ENCODE assay signal across 11 cellular contexts in the genomic region with DNA sequence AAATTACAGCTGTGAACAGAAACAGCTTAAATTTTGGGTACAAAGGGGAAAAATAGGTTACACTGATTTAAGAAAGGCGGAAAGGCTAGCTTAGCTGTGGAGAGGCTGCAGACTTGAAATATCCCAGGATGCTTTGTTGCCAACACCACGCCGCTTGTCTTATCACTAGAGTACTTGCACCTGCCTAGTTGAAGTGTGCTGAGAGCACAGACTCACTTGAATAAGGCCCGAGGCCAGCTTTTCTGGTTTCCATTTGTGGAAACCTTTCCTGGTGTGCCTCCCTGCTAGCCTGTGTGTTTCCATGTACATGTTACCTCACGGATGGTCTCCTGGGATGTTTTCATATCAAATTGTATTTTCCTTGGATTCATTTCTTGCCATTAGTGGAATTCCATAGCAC. TPM values are rescaled to one million over a fixed set of nuclear protein-coding genes. Genes with fewer than 3 reads are reported as not detected.
A peak's percentile ranks its signal among the peaks of the same experiment; 100 is the strongest.
DNase-seq lines count a peak whose midpoint lies in the region; ATAC-seq, FAIRE-seq and TF ChIP-seq lines count a peak whose summit lies in the region.
"Had no signal": no experiment of that assay in that cellular context is flagged by ENCODE, and none has a peak within 500 bp of the region (broad histone marks: within the 10 kb centered on the region; RNA-seq: fewer than 3 reads in every experiment).

No MANE protein-coding gene starts in this region.

- 83% methylated on average over 5 of the region's 5 CpGs; no CpG with 5 or more reads in 1 of the 2 experiments for WGBS in H1 (ENCODE audit: extremely low coverage in 1 of 2, insufficient coverage in 1 of 2, insufficient read length in 1 of 2, insufficient replicate concordance in 2 of 2, low coverage in 1 of 2, low lambda C conversion rate in 2 of 2, missing lambda C conversion rate in 1 of 2), 2 experiments

- no peaks in the 10 kb centered on the region for H3K9me3 Mint-ChIP-seq in T-helper 2 cell treated with Interferon-gamma antibody and Interleukin-4, amounts not matched to agents 5 μg/mL and 100 μg/mL, for 36 hours

- POLR2A ChIA-PET in H1 (lab: Charles Lee; ENCODE audit: partially characterized antibody): interaction anchor here (0.6 to 2.3 kb wide), 5 partner anchors 9 to 29 kb away, joined by 3 to 8 read pairs (median 5); no protein-coding TSS in a partner anchor

- peaks cover 12% of the 10 kb centered on the region for H3K36me3 Mint-ChIP-seq in T-helper 2 cell treated with Interferon-gamma antibody and Interleukin-4, amounts not matched to agents 5 μg/mL and 100 μg/mL, for 36 hours (ENCODE audit: low read depth)

- no peak overlapping the region for H3K56ac ChIP-seq in H1 (replicated peaks; ENCODE audit: insufficient read length, low read depth, low read length)

- FAIRE-seq in H1 (lab: Jason Lieb, UNC): no peak

- 0 out of 2 replicates have a peak overlapping the region, but pooled peaks have one; percentile 44 for H2AK5ac ChIP-seq in H1 (ENCODE audit: low read depth, low read length)

- no peak overlapping the region for H4K5ac ChIP-seq in H1 (ENCODE audit: insufficient read length, low read depth, low read length)

- no peak overlapping the region for H3K14ac ChIP-seq in H1 (ENCODE audit: insufficient read length)

- H3K9me3 ChIP-seq in H1 (ENCODE audit: insufficient read depth in 2 of 2, low read depth in 1 of 2, low read length in 1 of 2): no peaks in the 10 kb centered on the region

- H2AFZ ChIP-seq in H1 (ENCODE audit: low read length): no peak overlapping the region

- H3K27me3 ChIP-seq in H1 (replicated peaks in 1 of 4; ENCODE audit: control insufficient read depth in 3 of 4, extremely low read depth in 1 of 4, insufficient read depth in 3 of 4, low read length in 3 of 4): peaks cover 0 to 8% (median 2%) of the 10 kb centered on the region in 4 experiments; a peak in 3 of 7 replicates

- H4K20me1 ChIP-seq in H1 (replicated peaks in 1 of 2; ENCODE audit: control insufficient read depth in 1 of 2, insufficient read depth in 2 of 2, low read length in 2 of 2): peaks cover 11 to 18% of the 10 kb centered on the region in 2 experiments

- H3K27ac Mint-ChIP-seq in T-helper 2 cell treated with Interferon-gamma antibody and Interleukin-4, amounts not matched to agents 5 μg/mL and 100 μg/mL, for 36 hours: no peak overlapping the region

- peaks cover 12 to 36% (median 22%) of the 10 kb centered on the region in 4 experiments for H3K4me1 ChIP-seq in H1 (replicated peaks in 1 of 4; ENCODE audit: control insufficient read depth in 3 of 4, insufficient read depth in 4 of 4, low read length in 3 of 4)

- no peak for TF ChIP-seq EP300 in H1 (IDR thresholded peaks at IDR 0.05; ENCODE audit: borderline replicate concordance in 1 of 2, low read depth in 2 of 2, low read length in 2 of 2)

- CTCF ChIA-PET in H1 (lab: Charles Lee; ENCODE audit: partially characterized antibody): interaction anchor here (0.6 to 2.9 kb wide), 6 partner anchors 9 to 311 kb away, joined by 3 to 11 read pairs (median 3); no protein-coding TSS in a partner anchor

- H4K91ac ChIP-seq in H1 (replicated peaks; ENCODE audit: insufficient read length, low read length): no peak overlapping the region

- peaks cover 25% of the 10 kb centered on the region for H3K23me2 ChIP-seq in H1 (ENCODE audit: low read depth, low read length)

- no peak for DNase-seq in T-helper 2 cell treated with Interferon-gamma antibody and Interleukin-4, amounts not matched to agents 5 μg/mL and 100 μg/mL, for 36 hours (ENCODE audit: low spot score)
- DNase-seq in T-helper 2 cell (no peak), NCI-H69 (lab: John Stamatoyannopoulos, UW) (peak; percentile 55), H1 (ENCODE audit: low read depth in 1 of 2, low spot score in 2 of 2) (no peak), superior temporal gyrus (ENCODE audit: extremely low spot score) (peak; percentile 12), islet precursor cell (no peak)
- no peak for DNase-seq in activated T-cell treated with anti-CD3 and anti-CD28 coated beads, Interleukin-2, amount 50 U/mL, for 48 hours
- DNase-seq: activated CD8-positive, alpha-beta memory T cell treated with anti-CD3 and anti-CD28 coated beads, Interleukin-2, amount 50 U/mL, for 4 hours; anterior cingulate cortex; stimulated activated CD4-positive, alpha-beta T cell treated with anti-CD3 and anti-CD28 coated beads, Interleukin-15, amount 100 ng/mL, for 24 hours had no signal

- H3K4me1 Mint-ChIP-seq in T-helper 2 cell treated with Interferon-gamma antibody and Interleukin-4, amounts not matched to agents 5 μg/mL and 100 μg/mL, for 36 hours (ENCODE audit: low read depth): peaks cover 43% of the 10 kb centered on the region

- H3K79me1 ChIP-seq in H1 (ENCODE audit: low read depth, low read length): peaks cover 19% of the 10 kb centered on the region

- no peak overlapping the region for H3K9ac ChIP-seq in H1 (replicated peaks in 1 of 4; ENCODE audit: extremely low read depth in 1 of 4, low read depth in 3 of 4, low read length in 3 of 4)

- peaks cover 36 to 73% of the 10 kb centered on the region in 2 experiments for H3K79me2 ChIP-seq in H1 (ENCODE audit: control insufficient read depth in 1 of 2, insufficient read depth in 2 of 2, low read length in 2 of 2)

- H2BK12ac ChIP-seq in H1 (ENCODE audit: low read depth, low read length): no peak overlapping the region

- H3K27me3 Mint-ChIP-seq in T-helper 2 cell treated with Interferon-gamma antibody and Interleukin-4, amounts not matched to agents 5 μg/mL and 100 μg/mL, for 36 hours (ENCODE audit: low read depth): peaks cover 13% of the 10 kb centered on the region

- no peak overlapping the region for H2BK15ac ChIP-seq in H1 (ENCODE audit: low read length)

- no peak for TF ChIP-seq RAD21 in H1 (IDR thresholded peaks at IDR 0.05 in 1 of 2, conservative IDR thresholded peaks at IDR 0.05 in 1 of 2; ENCODE audit: low read depth in 2 of 2, low read length in 2 of 2)

- H2BK5ac ChIP-seq in H1 (ENCODE audit: low read depth, low read length): no peak overlapping the region

- no peak for ATAC-seq in GM18870 (IDR thresholded peaks at IDR 0.05; ENCODE audit: unreplicated experiment)

- H3K27ac ChIP-seq in H1 (ENCODE audit: low read depth, low read length): no peak overlapping the region

- no peak overlapping the region for H4K8ac ChIP-seq in H1 (ENCODE audit: extremely low read depth, insufficient read depth, low read length)

- no peak overlapping the region for H3K23ac ChIP-seq in H1 (ENCODE audit: insufficient read length)

- no peak overlapping the region for H2BK20ac ChIP-seq in H1 (ENCODE audit: low read length)

- no peak overlapping the region for H3K4me3 ChIP-seq in H1 (ENCODE audit: extremely low read depth in 1 of 4, insufficient read depth in 2 of 4, low read depth in 3 of 4, low read length in 4 of 4)

- no peak for TF ChIP-seq POLR2A in H1 (IDR thresholded peaks at IDR 0.05; ENCODE audit: control extremely low read depth in 1 of 2, low read depth in 2 of 2, low read length in 2 of 2)

- H3K36me3 ChIP-seq in H1 (ENCODE audit: control insufficient read depth in 2 of 4, insufficient read depth in 4 of 4, low read length in 3 of 4): peaks cover 0 to 4% (median 0%) of the 10 kb centered on the region in 4 experiments; a peak in 1 of 8 replicates

- no peak overlapping the region for H2BK120ac ChIP-seq in H1 (replicated peaks; ENCODE audit: low read depth, low read length)

- H3K4me3 Mint-ChIP-seq in T-helper 2 cell treated with Interferon-gamma antibody and Interleukin-4, amounts not matched to agents 5 μg/mL and 100 μg/mL, for 36 hours: peak overlapping the region; percentile 85

- peak overlapping the region in 1 of 2 experiments; percentile 97; a peak in 1 of 4 replicates for H3K4me2 ChIP-seq in H1 (ENCODE audit: insufficient read depth in 1 of 2, low read depth in 2 of 2, low read length in 2 of 2)

- TF ChIP-seq CTCF in H1 (IDR thresholded peaks at IDR 0.05; ENCODE audit: control extremely low read depth in 1 of 3, insufficient read depth in 1 of 3, low read depth in 1 of 3, low read length in 3 of 3): no peak

- H3K4ac ChIP-seq in H1 (replicated peaks; ENCODE audit: insufficient read length, low read depth, low read length): no peak overlapping the region

- no peak overlapping the region for H3K18ac ChIP-seq in H1 (ENCODE audit: extremely low read depth, low read length)

TF ChIP-seq in H1, 55 proteins besides CTCF, POLR2A, EP300 and RAD21 (continues in another document):
- TF ChIP-seq CTBP2 (IDR thresholded peaks at IDR 0.05; ENCODE audit: borderline replicate concordance, insufficient read depth, insufficient read length, low read length): no peak

RNA-seq across cellular contexts. Expression of a gene that starts 3.2 kb away (rescaled TPM):
- 26.4 and 28.0 TPM in 2 replicates for total RNA-seq in H1 (2021; fragmentation: NEBNext Ultra II Directional; extraction: Animal tissue kit (Norgen Biotek cat#: 25700))
- 8.3 and 9.2 TPM in 2 replicates for polyA plus RNA-seq in H1 (2011; rRNA removed)
- 9.1 TPM for polyA plus RNA-seq in H1 (2011; cell fraction: cytosol; rRNA removed)
- 17.4 TPM for polyA plus RNA-seq in H1 (2011; cell fraction: nucleus; rRNA removed)
- 15.3 to 18.2 TPM (median 16.6 TPM) in 4 replicates for polyA plus RNA-seq in H1 (2012, experiment 1 of 2)
- polyA plus RNA-seq in H1 (2012, experiment 2 of 2): 11.8 TPM
- 11.0 TPM for polyA plus RNA-seq in H1 (2013, experiment 1 of 2)
- polyA plus RNA-seq in H1 (2013, experiment 2 of 2): 9.9 TPM
- polyA minus RNA-seq in H1 (2011; rRNA and poly(A)+ RNA removed): 13.6 and 21.1 TPM in 2 replicates
- polyA minus RNA-seq in H1 (2011; cell fraction: cytosol; rRNA and poly(A)+ RNA removed): 15.0 TPM
- 27.9 TPM for polyA minus RNA-seq in H1 (2011; cell fraction: nucleus; rRNA and poly(A)+ RNA removed)

Comparison
In these comparisons a context has a peak if more than half of its experiments do, and no peak if none do; other contexts are left out.
1. DNase-seq: peak in NCI-H69 (single experiment) and superior temporal gyrus (single experiment); none in T-helper 2 cell treated with Interferon-gamma antibody and Interleukin-4, amounts not matched to agents 5 μg/mL and 100 μg/mL, for 36 hours (single experiment), T-helper 2 cell (0 of 5), H1 (0 of 2), activated T-cell treated with anti-CD3 and anti-CD28 coated beads, Interleukin-2, amount 50 U/mL, for 48 hours (0 of 2) and islet precursor cell (single experiment).